ENCODE assay signal across 3 cellular contexts in genomic region chr5:87136096-87136495, GRCh38.
TF ChIP-seq lines count a peak whose summit lies in the region.

No MANE protein-coding gene starts in this region.

TF ChIP-seq in A549, 52 proteins besides CTCF, POLR2A, EP300 and RAD21:
- no peak for TF ChIP-seq CBX8 (IDR thresholded peaks at IDR 0.05)
- TF ChIP-seq NR3C1 (IDR thresholded peaks at IDR 0.05), result no peak
- no peak for TF ChIP-seq FOSL2 (IDR thresholded peaks at IDR 0.05)
- TF ChIP-seq FOSL2 (CRISPR knock-in tag; IDR thresholded peaks at IDR 0.05), result no peak
- no peak for TF ChIP-seq HOXA7 (CRISPR knock-in tag; IDR thresholded peaks at IDR 0.05)
- no peak for TF ChIP-seq ATOH8 (CRISPR knock-in tag; IDR thresholded peaks at IDR 0.05; ENCODE audit: low read depth)
- no peak for TF ChIP-seq HEYL (CRISPR knock-in tag; IDR thresholded peaks at IDR 0.05)
- TF ChIP-seq BCL3 (IDR thresholded peaks at IDR 0.05), result no peak
- TF ChIP-seq HOXB5 (CRISPR knock-in tag; IDR thresholded peaks at IDR 0.05), result no peak
- TF ChIP-seq RFX5 (IDR thresholded peaks at IDR 0.05), result no peak
- TF ChIP-seq HOXB13 (CRISPR knock-in tag; IDR thresholded peaks at IDR 0.05; ENCODE audit: low read depth), result no peak

TF ChIP-seq in H1, 55 proteins besides CTCF, POLR2A, EP300 and RAD21:
- TF ChIP-seq NRF1 (IDR thresholded peaks at IDR 0.05; ENCODE audit: low read depth, low read length), result no peak
- TF ChIP-seq CEBPB (IDR thresholded peaks at IDR 0.05; ENCODE audit: low read depth, low read length), result no peak
- no peak for TF ChIP-seq BRCA1 (IDR thresholded peaks at IDR 0.05; ENCODE audit: low read depth, low read length)
- TF ChIP-seq RBBP5 (IDR thresholded peaks at IDR 0.05; ENCODE audit: borderline replicate concordance, low read depth, low read length), result no peak
- no peak for TF ChIP-seq NANOG (IDR thresholded peaks at IDR 0.05; ENCODE audit: insufficient read depth, low read depth, low read length, poor library complexity, severe bottlenecking)
- TF ChIP-seq TEAD4 (IDR thresholded peaks at IDR 0.05; ENCODE audit: low read depth, low read length), result no peak
- TF ChIP-seq CHD1 (IDR thresholded peaks at IDR 0.05; ENCODE audit: low read depth, low read length), result no peak
- no peak for TF ChIP-seq SRF (IDR thresholded peaks at IDR 0.05; ENCODE audit: low read depth, low read length)
- no peak for TF ChIP-seq EGR1 (IDR thresholded peaks at IDR 0.05; ENCODE audit: borderline replicate concordance, low read depth, low read length)
- no peak for TF ChIP-seq KDM1A (IDR thresholded peaks at IDR 0.05; ENCODE audit: borderline replicate concordance, low read length)
- TF ChIP-seq SP1 (IDR thresholded peaks at IDR 0.05; ENCODE audit: low read depth, low read length), result no peak

TF ChIP-seq in GM12891, 5 proteins besides CTCF, POLR2A, EP300 and RAD21:
- TF ChIP-seq POU2F2 (IDR thresholded peaks at IDR 0.05; ENCODE audit: low read depth, low read length), result no peak
- no peak for TF ChIP-seq SPI1 (IDR thresholded peaks at IDR 0.05; ENCODE audit: low read depth, low read length)
- no peak for TF ChIP-seq TAF1 (IDR thresholded peaks at IDR 0.05; ENCODE audit: low read depth, low read length)
- TF ChIP-seq PAX5 (IDR thresholded peaks at IDR 0.05; ENCODE audit: insufficient read depth, low read length, severe bottlenecking), result no peak
- no peak for TF ChIP-seq POLR2AphosphoS5 (IDR thresholded peaks at IDR 0.05; ENCODE audit: low read depth, low read length)
